ENCODE assay signal across 16 cellular contexts in genomic region chr7:157437519-157438061, GRCh38.
"Had no signal": no experiment of that assay in that cellular context is flagged by ENCODE, and none has a peak within 500 bp of the region (broad histone marks: within the 10 kb centered on the region; RNA-seq: fewer than 3 reads in every experiment).

No MANE protein-coding gene starts in this region.

- H3K27me3 Mint-ChIP-seq: activated T-cell treated with anti-CD3 and anti-CD28 coated beads, Interleukin-2, amount 50 U/mL, for 24 hours; stimulated activated naive CD8-positive, alpha-beta T cell treated with anti-CD3 and anti-CD28 coated beads, Interleukin-15, Interleukin-2, amounts not matched to agents 100 ng/mL and 50 ng/mL, for 24 hours; T-cell had no signal

- H3K27me3 ChIP-seq: adrenal gland, cardiac muscle cell, upper lobe of left lung had no signal

- H3K27ac Mint-ChIP-seq: activated T-cell treated with anti-CD3 and anti-CD28 coated beads, Interleukin-2, amount 50 U/mL, for 24 hours; activated T-helper 2 cell treated with anti-CD3 and anti-CD28 coated beads, Interferon-gamma antibody, Interleukin-2, Interleukin-4, amounts not matched to agents 10 μg/mL and 5 μg/mL and 100 μg/mL, durations not matched to agents 14 hours and 24 hours and 36 hours; effector memory CD8-positive, alpha-beta T cell; natural killer cell; progenitor cell of endocrine pancreas; stimulated activated naive CD8-positive, alpha-beta T cell treated with anti-CD3 and anti-CD28 coated beads, Interleukin-15, Interleukin-2, amounts not matched to agents 100 ng/mL and 50 ng/mL, for 24 hours had no signal

- ATAC-seq: activated CD4-positive, CD25-positive, alpha-beta regulatory T cell treated with anti-CD3 and anti-CD28 coated beads, Interleukin-2, amount 50 U/mL, for 24 hours; effector memory CD8-positive, alpha-beta T cell; natural killer cell; T-cell had no signal

- H3K36me3 Mint-ChIP-seq: natural killer cell, T-cell had no signal

- H3K9me3 Mint-ChIP-seq: activated T-cell treated with anti-CD3 and anti-CD28 coated beads, Interleukin-2, amount 50 U/mL, for 24 hours; activated T-helper 2 cell treated with anti-CD3 and anti-CD28 coated beads, Interferon-gamma antibody, Interleukin-2, Interleukin-4, amounts not matched to agents 10 μg/mL and 5 μg/mL and 100 μg/mL, durations not matched to agents 14 hours and 24 hours and 36 hours; effector memory CD8-positive, alpha-beta T cell; natural killer cell; stimulated activated naive CD8-positive, alpha-beta T cell treated with anti-CD3 and anti-CD28 coated beads, Interleukin-15, Interleukin-2, amounts not matched to agents 100 ng/mL and 50 ng/mL, for 24 hours; T-cell had no signal

- H3K36me3 ChIP-seq: adrenal gland, cardiac muscle cell, upper lobe of left lung had no signal

- H3K9ac ChIP-seq: SK-N-SH had no signal

- H3K27ac ChIP-seq: adrenal gland, cardiac muscle cell, upper lobe of left lung had no signal

- H3K4me2 ChIP-seq: SK-N-SH had no signal

- DNase-seq: activated naive CD4-positive, alpha-beta T cell treated with anti-CD3 and anti-CD28 coated beads, Interleukin-2, amount 50 U/mL, for 16 hours; activated T-cell treated with anti-CD3 and anti-CD28 coated beads, Interleukin-2, amount 50 U/mL, for 24 hours; dermis blood vessel endothelial cell; effector memory CD8-positive, alpha-beta T cell; mesendoderm; natural killer cell; SK-N-SH; stimulated activated CD4-positive, alpha-beta T cell treated with anti-CD3 and anti-CD28 coated beads, Interleukin-2, amount 100 ng/mL, for 24 hours had no signal

- H3K9me3 ChIP-seq: adrenal gland, SK-N-SH, upper lobe of left lung had no signal

- H3K4me3 ChIP-seq: adrenal gland, cardiac muscle cell, upper lobe of left lung had no signal

- H3K4me3 Mint-ChIP-seq: activated T-cell treated with anti-CD3 and anti-CD28 coated beads, Interleukin-2, amount 50 U/mL, for 24 hours; effector memory CD8-positive, alpha-beta T cell; natural killer cell; stimulated activated naive CD8-positive, alpha-beta T cell treated with anti-CD3 and anti-CD28 coated beads, Interleukin-15, Interleukin-2, amounts not matched to agents 100 ng/mL and 50 ng/mL, for 24 hours; T-cell had no signal
